ENCODE assay signal across 1 cellular context in genomic region chr1:176540428-176540827, GRCh38.
TF ChIP-seq lines count a peak whose summit lies in the region.

No MANE protein-coding gene starts in this region.

TF ChIP-seq in K562, 482 proteins besides CTCF, POLR2A, EP300 and RAD21 (continued from another document and continues in another):
- no peak for TF ChIP-seq RBM39 (optimal IDR thresholded peaks at IDR 0.05; ENCODE audit: low read depth, low read length)
- peak; percentile 69 for TF ChIP-seq NFE2 (IDR thresholded peaks at IDR 0.05; ENCODE audit: low read depth)
- TF ChIP-seq, protein P1, sequence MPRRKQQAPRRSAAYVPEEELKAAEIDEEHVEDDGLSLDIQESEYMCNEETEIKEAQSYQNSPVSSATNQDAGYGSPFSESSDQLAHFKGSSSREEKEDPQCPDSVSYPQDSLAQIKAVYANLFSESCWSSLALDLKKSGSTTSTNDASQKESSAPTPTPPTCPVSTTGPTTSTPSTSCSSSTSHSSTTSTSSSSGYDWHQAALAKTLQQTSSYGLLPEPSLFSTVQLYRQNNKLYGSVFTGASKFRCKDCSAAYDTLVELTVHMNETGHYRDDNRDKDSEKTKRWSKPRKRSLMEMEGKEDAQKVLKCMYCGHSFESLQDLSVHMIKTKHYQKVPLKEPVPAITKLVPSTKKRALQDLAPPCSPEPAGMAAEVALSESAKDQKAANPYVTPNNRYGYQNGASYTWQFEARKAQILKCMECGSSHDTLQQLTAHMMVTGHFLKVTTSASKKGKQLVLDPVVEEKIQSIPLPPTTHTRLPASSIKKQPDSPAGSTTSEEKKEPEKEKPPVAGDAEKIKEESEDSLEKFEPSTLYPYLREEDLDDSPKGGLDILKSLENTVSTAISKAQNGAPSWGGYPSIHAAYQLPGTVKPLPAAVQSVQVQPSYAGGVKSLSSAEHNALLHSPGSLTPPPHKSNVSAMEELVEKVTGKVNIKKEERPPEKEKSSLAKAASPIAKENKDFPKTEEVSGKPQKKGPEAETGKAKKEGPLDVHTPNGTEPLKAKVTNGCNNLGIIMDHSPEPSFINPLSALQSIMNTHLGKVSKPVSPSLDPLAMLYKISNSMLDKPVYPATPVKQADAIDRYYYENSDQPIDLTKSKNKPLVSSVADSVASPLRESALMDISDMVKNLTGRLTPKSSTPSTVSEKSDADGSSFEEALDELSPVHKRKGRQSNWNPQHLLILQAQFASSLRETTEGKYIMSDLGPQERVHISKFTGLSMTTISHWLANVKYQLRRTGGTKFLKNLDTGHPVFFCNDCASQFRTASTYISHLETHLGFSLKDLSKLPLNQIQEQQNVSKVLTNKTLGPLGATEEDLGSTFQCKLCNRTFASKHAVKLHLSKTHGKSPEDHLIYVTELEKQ (CRISPR knock-in tag; IDR thresholded peaks at IDR 0.05): no peak
- TF ChIP-seq POLR2AphosphoS5 (IDR thresholded peaks at IDR 0.05; ENCODE audit: control insufficient read depth, insufficient read depth, low read depth, low read length): no peak
- no peak for TF ChIP-seq KAT2B (IDR thresholded peaks at IDR 0.05; ENCODE audit: low read depth, low read length)
- TF ChIP-seq TAF1 (IDR thresholded peaks at IDR 0.05; ENCODE audit: control insufficient read depth, extremely low read depth, insufficient read depth, low read length, severe bottlenecking): no peak
- TF ChIP-seq HDAC8 (tag; IDR thresholded peaks at IDR 0.05): no peak
- no peak for TF ChIP-seq SMARCA5 (IDR thresholded peaks at IDR 0.05)
- peak; percentile 41 for TF ChIP-seq USF2 (CRISPR knock-in tag; IDR thresholded peaks at IDR 0.05)
- no peak for TF ChIP-seq CHD1 (IDR thresholded peaks at IDR 0.05; ENCODE audit: low read length)
- TF ChIP-seq ZNF23 (CRISPR knock-in tag; IDR thresholded peaks at IDR 0.05): no peak
- TF ChIP-seq EHMT2 (IDR thresholded peaks at IDR 0.05): no peak
- TF ChIP-seq, protein P2, sequence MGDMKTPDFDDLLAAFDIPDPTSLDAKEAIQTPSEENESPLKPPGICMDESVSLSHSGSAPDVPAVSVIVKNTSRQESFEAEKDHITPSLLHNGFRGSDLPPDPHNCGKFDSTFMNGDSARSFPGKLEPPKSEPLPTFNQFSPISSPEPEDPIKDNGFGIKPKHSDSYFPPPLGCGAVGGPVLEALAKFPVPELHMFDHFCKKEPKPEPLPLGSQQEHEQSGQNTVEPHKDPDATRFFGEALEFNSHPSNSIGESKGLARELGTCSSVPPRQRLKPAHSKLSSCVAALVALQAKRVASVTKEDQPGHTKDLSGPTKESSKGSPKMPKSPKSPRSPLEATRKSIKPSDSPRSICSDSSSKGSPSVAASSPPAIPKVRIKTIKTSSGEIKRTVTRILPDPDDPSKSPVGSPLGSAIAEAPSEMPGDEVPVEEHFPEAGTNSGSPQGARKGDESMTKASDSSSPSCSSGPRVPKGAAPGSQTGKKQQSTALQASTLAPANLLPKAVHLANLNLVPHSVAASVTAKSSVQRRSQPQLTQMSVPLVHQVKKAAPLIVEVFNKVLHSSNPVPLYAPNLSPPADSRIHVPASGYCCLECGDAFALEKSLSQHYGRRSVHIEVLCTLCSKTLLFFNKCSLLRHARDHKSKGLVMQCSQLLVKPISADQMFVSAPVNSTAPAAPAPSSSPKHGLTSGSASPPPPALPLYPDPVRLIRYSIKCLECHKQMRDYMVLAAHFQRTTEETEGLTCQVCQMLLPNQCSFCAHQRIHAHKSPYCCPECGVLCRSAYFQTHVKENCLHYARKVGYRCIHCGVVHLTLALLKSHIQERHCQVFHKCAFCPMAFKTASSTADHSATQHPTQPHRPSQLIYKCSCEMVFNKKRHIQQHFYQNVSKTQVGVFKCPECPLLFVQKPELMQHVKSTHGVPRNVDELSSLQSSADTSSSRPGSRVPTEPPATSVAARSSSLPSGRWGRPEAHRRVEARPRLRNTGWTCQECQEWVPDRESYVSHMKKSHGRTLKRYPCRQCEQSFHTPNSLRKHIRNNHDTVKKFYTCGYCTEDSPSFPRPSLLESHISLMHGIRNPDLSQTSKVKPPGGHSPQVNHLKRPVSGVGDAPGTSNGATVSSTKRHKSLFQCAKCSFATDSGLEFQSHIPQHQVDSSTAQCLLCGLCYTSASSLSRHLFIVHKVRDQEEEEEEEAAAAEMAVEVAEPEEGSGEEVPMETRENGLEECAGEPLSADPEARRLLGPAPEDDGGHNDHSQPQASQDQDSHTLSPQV (IDR thresholded peaks at IDR 0.05): no peak
- no peak for TF ChIP-seq NEUROD1 (IDR thresholded peaks at IDR 0.05; ENCODE audit: borderline replicate concordance, low read depth, low read length, partially characterized antibody)
- no peak for TF ChIP-seq DDX20 (tag; IDR thresholded peaks at IDR 0.05; ENCODE audit: low read depth)
- no peak for TF ChIP-seq BRD4 (IDR thresholded peaks at IDR 0.05)
- TF ChIP-seq, protein P3, sequence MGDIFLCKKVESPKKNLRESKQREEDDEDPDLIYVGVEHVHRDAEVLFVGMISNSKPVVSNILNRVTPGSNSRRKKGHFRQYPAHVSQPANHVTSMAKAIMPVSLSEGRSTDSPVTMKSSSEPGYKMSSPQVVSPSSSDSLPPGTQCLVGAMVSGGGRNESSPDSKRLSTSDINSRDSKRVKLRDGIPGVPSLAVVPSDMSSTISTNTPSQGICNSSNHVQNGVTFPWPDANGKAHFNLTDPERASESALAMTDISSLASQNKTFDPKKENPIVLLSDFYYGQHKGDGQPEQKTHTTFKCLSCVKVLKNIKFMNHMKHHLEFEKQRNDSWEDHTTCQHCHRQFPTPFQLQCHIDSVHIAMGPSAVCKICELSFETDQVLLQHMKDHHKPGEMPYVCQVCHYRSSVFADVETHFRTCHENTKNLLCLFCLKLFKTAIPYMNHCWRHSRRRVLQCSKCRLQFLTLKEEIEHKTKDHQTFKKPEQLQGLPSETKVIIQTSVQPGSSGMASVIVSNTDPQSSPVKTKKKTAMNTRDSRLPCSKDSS (IDR thresholded peaks at IDR 0.05; ENCODE audit: low read depth, partially characterized antibody): no peak
- no peak for TF ChIP-seq ZFX (CRISPR knock-in tag; IDR thresholded peaks at IDR 0.05)
- no peak for TF ChIP-seq FOXM1 (IDR thresholded peaks at IDR 0.05; ENCODE audit: low read depth)
- no peak for TF ChIP-seq FOXM1 (CRISPR knock-in tag; IDR thresholded peaks at IDR 0.05; ENCODE audit: low read depth)
- TF ChIP-seq ZSCAN29 (IDR thresholded peaks at IDR 0.05): no peak
- TF ChIP-seq ZBTB7A (IDR thresholded peaks at IDR 0.05; ENCODE audit: borderline replicate concordance, control insufficient read depth, low read depth, low read length): no peak
- no peak for TF ChIP-seq ZNF324 (CRISPR knock-in tag; IDR thresholded peaks at IDR 0.05)
- TF ChIP-seq MITF (IDR thresholded peaks at IDR 0.05): no peak
- no peak for TF ChIP-seq TSC22D4 (tag; IDR thresholded peaks at IDR 0.05)
- TF ChIP-seq ATF7 (IDR thresholded peaks at IDR 0.05): no peak
- no peak for TF ChIP-seq GABPB1 (CRISPR knock-in tag; IDR thresholded peaks at IDR 0.05)
- TF ChIP-seq, protein P4, sequence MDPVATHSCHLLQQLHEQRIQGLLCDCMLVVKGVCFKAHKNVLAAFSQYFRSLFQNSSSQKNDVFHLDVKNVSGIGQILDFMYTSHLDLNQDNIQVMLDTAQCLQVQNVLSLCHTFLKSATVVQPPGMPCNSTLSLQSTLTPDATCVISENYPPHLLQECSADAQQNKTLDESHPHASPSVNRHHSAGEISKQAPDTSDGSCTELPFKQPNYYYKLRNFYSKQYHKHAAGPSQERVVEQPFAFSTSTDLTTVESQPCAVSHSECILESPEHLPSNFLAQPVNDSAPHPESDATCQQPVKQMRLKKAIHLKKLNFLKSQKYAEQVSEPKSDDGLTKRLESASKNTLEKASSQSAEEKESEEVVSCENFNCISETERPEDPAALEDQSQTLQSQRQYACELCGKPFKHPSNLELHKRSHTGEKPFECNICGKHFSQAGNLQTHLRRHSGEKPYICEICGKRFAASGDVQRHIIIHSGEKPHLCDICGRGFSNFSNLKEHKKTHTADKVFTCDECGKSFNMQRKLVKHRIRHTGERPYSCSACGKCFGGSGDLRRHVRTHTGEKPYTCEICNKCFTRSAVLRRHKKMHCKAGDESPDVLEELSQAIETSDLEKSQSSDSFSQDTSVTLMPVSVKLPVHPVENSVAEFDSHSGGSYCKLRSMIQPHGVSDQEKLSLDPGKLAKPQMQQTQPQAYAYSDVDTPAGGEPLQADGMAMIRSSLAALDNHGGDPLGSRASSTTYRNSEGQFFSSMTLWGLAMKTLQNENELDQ (CRISPR knock-in tag; IDR thresholded peaks at IDR 0.05; ENCODE audit: borderline replicate concordance): no peak
- no peak for TF ChIP-seq ZNF274 (IDR thresholded peaks at IDR 0.05; ENCODE audit: borderline replicate concordance, low read depth, low read length)
- no peak for TF ChIP-seq PTTG1 (tag; IDR thresholded peaks at IDR 0.05; ENCODE audit: low read depth)
- no peak for TF ChIP-seq ZBTB17 (CRISPR knock-in tag; IDR thresholded peaks at IDR 0.05)
- no peak for TF ChIP-seq BACH1 (tag; IDR thresholded peaks at IDR 0.05)
- no peak for TF ChIP-seq CREM (IDR thresholded peaks at IDR 0.05; ENCODE audit: low read depth)
- no peak for TF ChIP-seq MCM7 (IDR thresholded peaks at IDR 0.05)
- peak; percentile 21; the same call in 1 of the 2 replicates for TF ChIP-seq MAFG (tag; conservative IDR thresholded peaks at IDR 0.05)
- TF ChIP-seq SP1 (CRISPR knock-in tag; IDR thresholded peaks at IDR 0.05): no peak
- no peak for TF ChIP-seq ZFPM2 (CRISPR knock-in tag; IDR thresholded peaks at IDR 0.05)
- no peak for TF ChIP-seq POLR2AphosphoS2 (IDR thresholded peaks at IDR 0.05; ENCODE audit: low read length)
- TF ChIP-seq ZBTB1 (CRISPR knock-in tag; IDR thresholded peaks at IDR 0.05; ENCODE audit: borderline replicate concordance, low read depth): no peak
- no peak for TF ChIP-seq SLC30A9 (CRISPR knock-in tag; IDR thresholded peaks at IDR 0.05)
- TF ChIP-seq HNRNPUL1 (IDR thresholded peaks at IDR 0.05; ENCODE audit: low read length): no peak
- TF ChIP-seq CBFA2T2 (conservative IDR thresholded peaks at IDR 0.05): peak; percentile 21; the same call in 1 of the 2 replicates
- TF ChIP-seq RFX7 (CRISPR knock-in tag; IDR thresholded peaks at IDR 0.05): no peak
- TF ChIP-seq ZNF263 (CRISPR knock-in tag; IDR thresholded peaks at IDR 0.05; ENCODE audit: borderline replicate concordance): no peak
- TF ChIP-seq ETV1 (tag; conservative IDR thresholded peaks at IDR 0.05; ENCODE audit: low read depth): peak; percentile 39; the same call in 1 of the 2 replicates
- TF ChIP-seq, protein P5, sequence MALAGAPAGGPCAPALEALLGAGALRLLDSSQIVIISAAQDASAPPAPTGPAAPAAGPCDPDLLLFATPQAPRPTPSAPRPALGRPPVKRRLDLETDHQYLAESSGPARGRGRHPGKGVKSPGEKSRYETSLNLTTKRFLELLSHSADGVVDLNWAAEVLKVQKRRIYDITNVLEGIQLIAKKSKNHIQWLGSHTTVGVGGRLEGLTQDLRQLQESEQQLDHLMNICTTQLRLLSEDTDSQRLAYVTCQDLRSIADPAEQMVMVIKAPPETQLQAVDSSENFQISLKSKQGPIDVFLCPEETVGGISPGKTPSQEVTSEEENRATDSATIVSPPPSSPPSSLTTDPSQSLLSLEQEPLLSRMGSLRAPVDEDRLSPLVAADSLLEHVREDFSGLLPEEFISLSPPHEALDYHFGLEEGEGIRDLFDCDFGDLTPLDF (CRISPR knock-in tag; IDR thresholded peaks at IDR 0.05): no peak
- TF ChIP-seq CEBPZ (IDR thresholded peaks at IDR 0.05; ENCODE audit: borderline replicate concordance, low read depth, low read length): no peak
- TF ChIP-seq L3MBTL2 (IDR thresholded peaks at IDR 0.05): no peak
- no peak for TF ChIP-seq YBX1 (IDR thresholded peaks at IDR 0.05)
- TF ChIP-seq ZNF253 (CRISPR knock-in tag; conservative IDR thresholded peaks at IDR 0.05): no peak
- no peak for TF ChIP-seq JUN (IDR thresholded peaks at IDR 0.05; ENCODE audit: borderline replicate concordance, low read depth, low read length)
- no peak for TF ChIP-seq JUN (CRISPR knock-in tag; IDR thresholded peaks at IDR 0.05; ENCODE audit: borderline replicate concordance)
- peak; percentile 36; the same call in 1 of the 2 replicates for TF ChIP-seq ARID1B (IDR thresholded peaks at IDR 0.05)
- TF ChIP-seq ZNF174 (CRISPR knock-in tag; IDR thresholded peaks at IDR 0.05): no peak
